ENCODE assay signal across 12 cellular contexts in the genomic region with DNA sequence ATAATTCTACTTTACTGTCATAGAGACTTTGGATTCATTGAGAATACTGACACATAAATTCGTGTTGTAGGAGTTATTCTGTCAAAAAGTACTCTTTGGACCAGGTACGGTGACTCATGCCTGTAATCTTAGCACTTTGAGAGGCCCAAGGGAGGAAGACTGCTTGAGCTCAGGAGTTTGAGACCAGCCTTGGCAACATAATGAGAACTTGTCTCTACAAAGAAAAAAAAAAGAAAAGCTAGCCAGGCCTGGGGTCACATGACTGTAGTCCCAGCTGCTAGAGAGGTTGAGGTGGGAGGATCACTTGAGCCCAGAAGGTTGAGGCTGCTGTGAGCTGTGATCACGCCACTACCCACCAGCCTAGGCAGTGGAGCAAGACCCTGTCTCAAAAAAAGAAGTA.
"Had no signal": no experiment of that assay in that cellular context is flagged by ENCODE, and none has a peak within 500 bp of the region (broad histone marks: within the 10 kb centered on the region; RNA-seq: fewer than 3 reads in every experiment).

No MANE protein-coding gene starts in this region.

- H3K4me1 ChIP-seq: adrenal gland, foreskin keratinocyte, lower lobe of right lung, tibial artery, uterus had no signal

- H3K27ac ChIP-seq: adrenal gland, dorsolateral prefrontal cortex, foreskin keratinocyte, lower lobe of right lung, tibial artery, uterus, WERI-Rb-1 had no signal

- DNase-seq: activated CD4-positive, alpha-beta T cell treated with anti-CD3 and anti-CD28 coated beads, Interleukin-2, amount 50 U/mL, for 4 hours; activated gamma-delta T cell treated with Interleukin-2 at 50 U/mL for 16 hours; adrenal gland; dorsolateral prefrontal cortex; hippocampal formation; lower lobe of right lung; stimulated activated naive CD4-positive, alpha-beta T cell treated with Interleukin-2 at 50 U/mL for 16 hours; T-helper 2 cell; tibial artery; uterus; WERI-Rb-1 had no signal

- H3K27me3 ChIP-seq: adrenal gland, dorsolateral prefrontal cortex, foreskin keratinocyte, tibial artery, uterus had no signal

- H3K4me3 ChIP-seq: adrenal gland, dorsolateral prefrontal cortex, lower lobe of right lung, tibial artery, uterus had no signal

- H3K9me3 ChIP-seq: adrenal gland, lower lobe of right lung, tibial artery, uterus had no signal

- H3K36me3 ChIP-seq: uterus had no signal
